Comparison of ENCODE assay signal across 19 cellular contexts in genomic region chr21:36347278-36347961, GRCh38. TPM values are rescaled to one million over a fixed set of nuclear protein-coding genes. Genes with fewer than 3 reads are reported as not detected.
A peak's percentile ranks its signal among the peaks of the same experiment; 100 is the strongest.
DNase-seq lines count a peak whose midpoint lies in the region; ATAC-seq and TF ChIP-seq lines count a peak whose summit lies in the region.
"Had no signal": no experiment of that assay in that cellular context is flagged by ENCODE, and none has a peak within 500 bp of the region (broad histone marks: within the 10 kb centered on the region; RNA-seq: fewer than 3 reads in every experiment).

No MANE protein-coding gene starts in this region.

- H3K4me3 ChIP-seq in astrocyte of the spinal cord (ENCODE audit: low read depth, low read length) (no peak overlapping the region), osteoblast (ENCODE audit: insufficient read depth, low read length) (no peak overlapping the region)
- H3K4me3 ChIP-seq: vagina had no signal

- H3K4me1 Mint-ChIP-seq in activated T-cell treated with anti-CD3 and anti-CD28 coated beads, Interleukin-2, amount 50 U/mL, for 24 hours (ENCODE audit: low read depth): peaks cover 7% of the 10 kb centered on the region
- peaks cover 41% of the 10 kb centered on the region for H3K4me1 Mint-ChIP-seq in HFFc6 (ENCODE audit: low read depth)
- peaks cover 5% of the 10 kb centered on the region for H3K4me1 Mint-ChIP-seq in activated CD8-positive, alpha-beta T cell treated with anti-CD3 and anti-CD28 coated beads, Interleukin-2, amount 10 ng/mL, durations not matched to agents 7 days and 5 days (ENCODE audit: low read depth)

- DNase-seq in activated T-cell treated with anti-CD3 and anti-CD28 coated beads, Interleukin-2, amount 50 U/mL, for 24 hours: no peak
- DNase-seq in activated T-cell treated with anti-CD3 and anti-CD28 coated beads for 4 hours (no peak), HFFc6 (peak; percentile 11), astrocyte of the spinal cord (ENCODE audit: low read depth, low spot score) (peak; percentile 20), osteoblast (ENCODE audit: insufficient read length, low spot score, missing footprints) (peak; percentile 59), DMS153 treated with DMSO at 0.1 percent for 48 hours (lab: John Stamatoyannopoulos, UW; ENCODE audit: unreplicated experiment) (no peak)
- DNase-seq in activated CD8-positive, alpha-beta T cell treated with anti-CD3 and anti-CD28 coated beads, Interleukin-2, amount 10 ng/mL, durations not matched to agents 7 days and 5 days: no peak
- DNase-seq: activated CD4-positive, alpha-beta T cell treated with anti-CD3 and anti-CD28 coated beads, Interleukin-2, amount 50 U/mL, for 48 hours; anterior cingulate cortex; Calu3; left ventricle myocardium superior; MV-4-11; NCI-H2107; NCI-H748 treated with DMSO at 0.1 percent for 48 hours; stimulated activated CD4-positive, alpha-beta T cell treated with anti-CD3 and anti-CD28 coated beads, Interleukin-4, amount 100 ng/mL, for 1 hour; substantia nigra had no signal

- CTCF ChIA-PET in activated CD8-positive, alpha-beta T cell treated with anti-CD3 and anti-CD28 coated beads, Interleukin-2, amount 10 ng/mL, durations not matched to agents 7 days and 5 days (lab: Charles Lee): no interaction called here

- peaks cover 83% of the 10 kb centered on the region for H3K36me3 Mint-ChIP-seq in activated T-cell treated with anti-CD3 and anti-CD28 coated beads, Interleukin-2, amount 50 U/mL, for 24 hours (ENCODE audit: low read depth)
- peaks cover 15% of the 10 kb centered on the region for H3K36me3 Mint-ChIP-seq in HFFc6 (ENCODE audit: low read depth)
- peaks cover 52% of the 10 kb centered on the region for H3K36me3 Mint-ChIP-seq in activated CD8-positive, alpha-beta T cell treated with anti-CD3 and anti-CD28 coated beads, Interleukin-2, amount 10 ng/mL, durations not matched to agents 7 days and 5 days (ENCODE audit: low read depth)

- H3K79me2 ChIP-seq in osteoblast (ENCODE audit: insufficient read depth, low read length): peaks cover 9% of the 10 kb centered on the region

- H3K27me3 ChIP-seq in osteoblast (ENCODE audit: insufficient read depth, low read length): no peaks in the 10 kb centered on the region
- H3K27me3 ChIP-seq: vagina had no signal

- TF ChIP-seq CTCF in HFFc6 (IDR thresholded peaks at IDR 0.05): no peak
- no peak for TF ChIP-seq CTCF in astrocyte of the spinal cord (IDR thresholded peaks at IDR 0.05; ENCODE audit: low read depth, low read length)
- no peak for TF ChIP-seq CTCF in osteoblast (IDR thresholded peaks at IDR 0.05; ENCODE audit: extremely low read depth, low read depth, low read length)

- peak overlapping the region; percentile 30 for H3K27ac ChIP-seq in osteoblast (ENCODE audit: low read depth, low read length)
- H3K27ac ChIP-seq: vagina had no signal

- no peaks in the 10 kb centered on the region for H4K20me1 ChIP-seq in osteoblast (ENCODE audit: insufficient read depth, low read length)

- H3K4me3 Mint-ChIP-seq in activated T-cell treated with anti-CD3 and anti-CD28 coated beads, Interleukin-2, amount 50 U/mL, for 24 hours: no peak overlapping the region
- H3K4me3 Mint-ChIP-seq in HFFc6: peak overlapping the region; percentile 22
- no peak overlapping the region for H3K4me3 Mint-ChIP-seq in activated CD8-positive, alpha-beta T cell treated with anti-CD3 and anti-CD28 coated beads, Interleukin-2, amount 10 ng/mL, durations not matched to agents 7 days and 5 days
- H3K4me3 Mint-ChIP-seq: activated T-helper 1 cell treated with anti-CD3 and anti-CD28 coated beads, Interleukin-12 subunit alpha, Interleukin-12 subunit beta, Interleukin-2, Interleukin-4 antibody, amounts not matched to agents 30 ng/mL and 10 ng/mL and 1 ng/mL, durations not matched to agents 14 hours and 24 hours and 36 hours had no signal

- in situ Hi-C loops in astrocyte of the spinal cord (cut with HindIII; ENCODE audit: low sequenced_read_pairs): no loop called here

- H3K4me2 ChIP-seq in osteoblast (ENCODE audit: insufficient read depth, low read length): peak overlapping the region; percentile 8

- no peak for ATAC-seq in HG03025 (IDR thresholded peaks at IDR 0.05; ENCODE audit: low FRiP score, unreplicated experiment)
- ATAC-seq in activated CD8-positive, alpha-beta T cell treated with anti-CD3 and anti-CD28 coated beads, Interleukin-2, amount 10 ng/mL, durations not matched to agents 7 days and 5 days: no peak
- ATAC-seq: left ventricle myocardium superior had no signal

- POLR2A ChIA-PET in activated CD8-positive, alpha-beta T cell treated with anti-CD3 and anti-CD28 coated beads, Interleukin-2, amount 10 ng/mL, durations not matched to agents 7 days and 5 days (lab: Charles Lee): interaction anchor here (0.6 kb wide), 1 partner anchor 217 kb away, joined by 3 read pairs; no protein-coding TSS in a partner anchor

- no peaks in the 10 kb centered on the region for H3K27me3 Mint-ChIP-seq in activated T-cell treated with anti-CD3 and anti-CD28 coated beads, Interleukin-2, amount 50 U/mL, for 24 hours
- H3K27me3 Mint-ChIP-seq in HFFc6 (ENCODE audit: insufficient read depth): no peaks in the 10 kb centered on the region
- no peaks in the 10 kb centered on the region for H3K27me3 Mint-ChIP-seq in activated CD8-positive, alpha-beta T cell treated with anti-CD3 and anti-CD28 coated beads, Interleukin-2, amount 10 ng/mL, durations not matched to agents 7 days and 5 days (ENCODE audit: low read depth)

- no peak overlapping the region for H2AFZ ChIP-seq in osteoblast (ENCODE audit: low read length)

- H3K36me3 ChIP-seq in osteoblast (ENCODE audit: insufficient read depth, low read length): peaks cover 63% of the 10 kb centered on the region

- H3K4me1 ChIP-seq in osteoblast (ENCODE audit: insufficient read depth, low read length): peaks cover 30% of the 10 kb centered on the region
- H3K4me1 ChIP-seq: vagina had no signal

- H3K9me3 Mint-ChIP-seq in activated T-cell treated with anti-CD3 and anti-CD28 coated beads, Interleukin-2, amount 50 U/mL, for 24 hours: no peaks in the 10 kb centered on the region
- no peaks in the 10 kb centered on the region for H3K9me3 Mint-ChIP-seq in HFFc6
- no peaks in the 10 kb centered on the region for H3K9me3 Mint-ChIP-seq in activated CD8-positive, alpha-beta T cell treated with anti-CD3 and anti-CD28 coated beads, Interleukin-2, amount 10 ng/mL, durations not matched to agents 7 days and 5 days (ENCODE audit: insufficient read depth)
- H3K9me3 Mint-ChIP-seq: activated T-helper 1 cell treated with anti-CD3 and anti-CD28 coated beads, Interleukin-12 subunit alpha, Interleukin-12 subunit beta, Interleukin-2, Interleukin-4 antibody, amounts not matched to agents 30 ng/mL and 10 ng/mL and 1 ng/mL, durations not matched to agents 14 hours and 24 hours and 36 hours had no signal

- H3K27ac Mint-ChIP-seq in activated T-cell treated with anti-CD3 and anti-CD28 coated beads, Interleukin-2, amount 50 U/mL, for 24 hours: peak overlapping the region; percentile 79
- peak overlapping the region; percentile 80 for H3K27ac Mint-ChIP-seq in HFFc6
- no peak overlapping the region for H3K27ac Mint-ChIP-seq in activated CD8-positive, alpha-beta T cell treated with anti-CD3 and anti-CD28 coated beads, Interleukin-2, amount 10 ng/mL, durations not matched to agents 7 days and 5 days
- H3K27ac Mint-ChIP-seq: activated T-helper 1 cell treated with anti-CD3 and anti-CD28 coated beads, Interleukin-12 subunit alpha, Interleukin-12 subunit beta, Interleukin-2, Interleukin-4 antibody, amounts not matched to agents 30 ng/mL and 10 ng/mL and 1 ng/mL, durations not matched to agents 14 hours and 24 hours and 36 hours had no signal

- no peaks in the 10 kb centered on the region for H3K9me3 ChIP-seq in osteoblast (ENCODE audit: low read depth, low read length)
- H3K9me3 ChIP-seq: vagina had no signal

RNA-seq across cellular contexts. Expression of gene MORC3, which starts 27.4 kb away (rescaled TPM):
- 10 to 100 TPM; 15.2 to 19.4 (median 16.3) TPM for total RNA-seq in HFFc6 (2021; fragmentation: NEBNext Ultra II Directional; extraction: Animal tissue kit (Norgen Biotek cat#: 25700))
- total RNA-seq in osteoblast: 37.4 and 40.2 TPM in 2 replicates
- 10 to 100 TPM; 31.6 to 35.2 TPM for total RNA-seq in activated CD8-positive, alpha-beta T cell treated with anti-CD3 and anti-CD28 coated beads, Interleukin-2, amount 10 ng/mL, durations not matched to agents 7 days and 5 days

RNA-seq across cellular contexts. Expression of gene CHAF1B, which starts 37.8 kb away (rescaled TPM):
- total RNA-seq in HFFc6 (2021; fragmentation: NEBNext Ultra II Directional; extraction: Animal tissue kit (Norgen Biotek cat#: 25700)): 10 to 100 TPM in 4 of 6 experiments, 1 to 10 TPM in 2; 4.3 to 11.4 (median 10.5) TPM
- 1.8 and 2.4 TPM in 2 replicates for total RNA-seq in osteoblast
- 10 to 100 TPM; 27.4 to 28.1 TPM for total RNA-seq in activated CD8-positive, alpha-beta T cell treated with anti-CD3 and anti-CD28 coated beads, Interleukin-2, amount 10 ng/mL, durations not matched to agents 7 days and 5 days

Comparison
In these comparisons a context has a peak if more than half of its experiments do, and no peak if none do; other contexts are left out.
1. DNase-seq: peak in HFFc6 (single experiment), astrocyte of the spinal cord (single experiment) and osteoblast (single experiment); none in activated T-cell treated with anti-CD3 and anti-CD28 coated beads, Interleukin-2, amount 50 U/mL, for 24 hours (single experiment), activated T-cell treated with anti-CD3 and anti-CD28 coated beads for 4 hours (single experiment), DMS153 treated with DMSO at 0.1 percent for 48 hours (single experiment) and activated CD8-positive, alpha-beta T cell treated with anti-CD3 and anti-CD28 coated beads, Interleukin-2, amount 10 ng/mL, durations not matched to agents 7 days and 5 days (single experiment).